In genomic region chr17:7834891-7835817, GRCh38 we compare ENCODE assay signal across 8 cellular contexts. TPM values are rescaled to one million over a fixed set of nuclear protein-coding genes. Genes with fewer than 3 reads are reported as not detected.
DNase-seq lines count a peak whose midpoint lies in the region; ATAC-seq and TF ChIP-seq lines count a peak whose summit lies in the region.

No MANE protein-coding gene starts in this region.

- H3K27me3 Mint-ChIP-seq in T-helper 2 cell treated with Interferon-gamma antibody and Interleukin-4, amounts not matched to agents 5 μg/mL and 100 μg/mL, for 36 hours (ENCODE audit: low read depth), result peaks cover 11% of the 10 kb centered on the region

- H3K27ac ChIP-seq in right atrium auricular region (peak overlapping the region; percentile 99 to 100), prostate gland (peak overlapping the region; percentile 95 to 98), urinary bladder (ENCODE audit: low read depth) (peak overlapping the region; percentile 91)

- peak; percentile 40 for ATAC-seq in HG02938 (IDR thresholded peaks at IDR 0.05; ENCODE audit: unreplicated experiment)

- H3K4me3 ChIP-seq in right atrium auricular region (peak overlapping the region; percentile 71 to 76), prostate gland (peak overlapping the region; percentile 75 to 83), urinary bladder (ENCODE audit: low read depth, low read length) (peak overlapping the region; percentile 80)

- DNase-seq in NCI-H1930 (lab: John Stamatoyannopoulos, UW), result peak; percentile 97 to 98
- peak; percentile 80 for DNase-seq in T-helper 2 cell treated with Interferon-gamma antibody and Interleukin-4, amounts not matched to agents 5 μg/mL and 100 μg/mL, for 36 hours (ENCODE audit: low spot score)
- DNase-seq in anterior cingulate cortex (lab: John Stamatoyannopoulos, UW), result peak; percentile 83 to 99 (median 96)
- DNase-seq in right atrium auricular region (ENCODE audit: low spot score), result peak; percentile 98
- peak; percentile 97 for DNase-seq in prostate gland (ENCODE audit: low spot score)

- H3K27me3 ChIP-seq in right atrium auricular region (no peaks in the 10 kb centered on the region), prostate gland (replicated peaks; ENCODE audit: insufficient read depth) (no peaks in the 10 kb centered on the region)

- no peaks in the 10 kb centered on the region for H3K9me3 ChIP-seq in right atrium auricular region
- no peaks in the 10 kb centered on the region for H3K9me3 ChIP-seq in prostate gland

- under 1% methylated on average over 68 of the region's 75 CpGs for WGBS in prostate gland
- 1% methylated on average over 74 of the region's 75 CpGs for WGBS in urinary bladder

- no peaks in the 10 kb centered on the region for H3K36me3 Mint-ChIP-seq in T-helper 2 cell treated with Interferon-gamma antibody and Interleukin-4, amounts not matched to agents 5 μg/mL and 100 μg/mL, for 36 hours (ENCODE audit: low read depth)

- TF ChIP-seq POLR2A in prostate gland (IDR thresholded peaks at IDR 0.05), result peak; percentile 87

- intact Hi-C loops in prostate gland (cut with DNase I), result loop anchor here (10.0 kb wide), 1 partner anchor 600 kb away; the partner anchor contains the start of genes DVL2 and PHF23

- peak overlapping the region; percentile 94 for H3K27ac Mint-ChIP-seq in T-helper 2 cell treated with Interferon-gamma antibody and Interleukin-4, amounts not matched to agents 5 μg/mL and 100 μg/mL, for 36 hours

- H3K4me3 Mint-ChIP-seq in T-helper 2 cell treated with Interferon-gamma antibody and Interleukin-4, amounts not matched to agents 5 μg/mL and 100 μg/mL, for 36 hours, result peak overlapping the region; percentile 88

- H3K36me3 ChIP-seq in right atrium auricular region (no peaks in the 10 kb centered on the region), prostate gland (no peaks in the 10 kb centered on the region), urinary bladder (ENCODE audit: insufficient read depth) (no peaks in the 10 kb centered on the region)

- no peaks in the 10 kb centered on the region for H3K9me3 Mint-ChIP-seq in T-helper 2 cell treated with Interferon-gamma antibody and Interleukin-4, amounts not matched to agents 5 μg/mL and 100 μg/mL, for 36 hours

- H3K4me1 Mint-ChIP-seq in T-helper 2 cell treated with Interferon-gamma antibody and Interleukin-4, amounts not matched to agents 5 μg/mL and 100 μg/mL, for 36 hours (ENCODE audit: low read depth), result peaks cover 46% of the 10 kb centered on the region

- TF ChIP-seq CTCF in GM12874 (IDR thresholded peaks at IDR 0.05; ENCODE audit: insufficient read depth, low read depth, low read length) (peak; percentile 82), right atrium auricular region (IDR thresholded peaks at IDR 0.05) (peak; percentile 76 to 95), prostate gland (IDR thresholded peaks at IDR 0.05) (peak; percentile 67 to 95 (median 86))

- H3K4me1 ChIP-seq in right atrium auricular region (peaks cover 0 to 53% of the 10 kb centered on the region in 2 donors), prostate gland (replicated peaks) (peaks cover 22% of the 10 kb centered on the region), urinary bladder (ENCODE audit: insufficient read depth) (peaks cover 4% of the 10 kb centered on the region)

RNA-seq across cellular contexts. Expression of gene KDM6B, which starts 1.1 kb away (rescaled TPM):
- 10 to 100 TPM; 11.0 to 11.1 TPM for total RNA-seq in right atrium auricular region
- 10 to 100 TPM; 12.7 to 30.2 TPM for total RNA-seq in prostate gland
- 7.9 TPM for total RNA-seq in urinary bladder
- 17.3 TPM for polyA plus RNA-seq in urinary bladder

RNA-seq across cellular contexts. Expression of gene TMEM88, which starts 19.7 kb away (rescaled TPM):
- total RNA-seq in right atrium auricular region, result 10 to 100 TPM; 42.5 to 53.2 TPM
- total RNA-seq in prostate gland, result 10 to 100 TPM; 11.1 to 15.7 TPM
- 8.1 TPM for total RNA-seq in urinary bladder
- polyA plus RNA-seq in urinary bladder, result 37.0 TPM

RNA-seq across cellular contexts. Expression of gene NAA38, which starts 22.2 kb away (rescaled TPM):
- 10 to 100 TPM; 77.1 to 85.0 TPM for total RNA-seq in right atrium auricular region
- 100 to 1,000 TPM in 1 of 2 donors, 10 to 100 TPM in 1; 74.6 to 163 TPM for total RNA-seq in prostate gland
- total RNA-seq in urinary bladder, result 44.4 TPM
- polyA plus RNA-seq in urinary bladder, result 110 TPM

RNA-seq across cellular contexts. Expression of gene CYB5D1, which starts 22.6 kb away (rescaled TPM):
- total RNA-seq in right atrium auricular region (1 to 10 TPM; 5.1 to 6.8 TPM), prostate gland (10 to 100 TPM in 1 of 2 donors, 1 to 10 TPM in 1; 5.7 to 20.8 TPM), urinary bladder (6.9 TPM)
- polyA plus RNA-seq in urinary bladder, result 12.5 TPM

RNA-seq across cellular contexts. Expression of gene CHD3, which starts 53.4 kb away (rescaled TPM):
- total RNA-seq in right atrium auricular region, result 10 to 100 TPM; 17.6 to 44.7 TPM
- total RNA-seq in prostate gland, result 100 to 1,000 TPM; 166 to 196 TPM
- total RNA-seq in urinary bladder, result 84.8 TPM
- 109 TPM for polyA plus RNA-seq in urinary bladder

Comparison
In these comparisons a context has a peak if more than half of its experiments do, and no peak if none do; other contexts are left out.
1. Peak in every context shown above with its lines: DNase-seq, ATAC-seq, H3K4me3 ChIP-seq and H3K27ac ChIP-seq.